Comparison of ENCODE assay signal across 21 cellular contexts in genomic region chr12:111185206-111185888, GRCh38.
"Had no signal": no experiment of that assay in that cellular context is flagged by ENCODE, and none has a peak within 500 bp of the region (broad histone marks: within the 10 kb centered on the region; RNA-seq: fewer than 3 reads in every experiment).

No MANE protein-coding gene starts in this region.

- FAIRE-seq: colon, pancreas, urothelium cell line had no signal

- H3K27ac Mint-ChIP-seq: naive thymus-derived CD8-positive, alpha-beta T cell; progenitor cell of endocrine pancreas; type B pancreatic cell had no signal

- H3K4me2 ChIP-seq: hepatocyte, smooth muscle cell had no signal

- H3K27me3 ChIP-seq: hepatocyte, pancreas, thyroid gland had no signal

- DNase-seq: dermis blood vessel endothelial cell; esophagus squamous epithelium; foreskin fibroblast; kidney glomerular epithelial cell; mucosa of descending colon; naive thymus-derived CD8-positive, alpha-beta T cell; occipital lobe; pancreas; right cardiac atrium; stimulated activated CD4-positive, alpha-beta T cell treated with anti-CD3 and anti-CD28 coated beads, Interleukin-2, amount 100 ng/mL, for 48 hours; stimulated activated naive CD8-positive, alpha-beta T cell treated with anti-CD3 and anti-CD28 coated beads, Interleukin-15, Interleukin-2, amounts not matched to agents 100 U/mL and 50 U/mL, for 24 hours; thyroid gland had no signal

- H3K4me1 ChIP-seq: pancreas, thyroid gland had no signal

- H3K36me3 ChIP-seq: esophagus squamous epithelium, gastroesophageal sphincter, pancreas, suprapubic skin, thyroid gland had no signal

- H2AFZ ChIP-seq: hepatocyte had no signal

- H3K4me3 Mint-ChIP-seq: naive thymus-derived CD8-positive, alpha-beta T cell; neural crest cell; type B pancreatic cell had no signal

- H3K36me3 Mint-ChIP-seq: type B pancreatic cell had no signal

- H3K9me3 ChIP-seq: esophagus squamous epithelium, mucosa of descending colon, pancreas, suprapubic skin, thyroid gland had no signal

- H3K9me3 Mint-ChIP-seq: neural crest cell, type B pancreatic cell had no signal

- H3K27me3 Mint-ChIP-seq: progenitor cell of endocrine pancreas had no signal

- H3K79me2 ChIP-seq: hepatocyte had no signal

- H3K27ac ChIP-seq: esophagus squamous epithelium, gastroesophageal sphincter, hepatocyte, pancreas, suprapubic skin, thyroid gland had no signal

- H3K4me1 Mint-ChIP-seq: neural crest cell had no signal

- H3K4me3 ChIP-seq: esophagus squamous epithelium, gastroesophageal sphincter, hepatocyte, mucosa of descending colon, pancreas, smooth muscle cell, suprapubic skin, thyroid gland had no signal

- ATAC-seq: gastroesophageal sphincter; mucosa of descending colon; naive thymus-derived CD8-positive, alpha-beta T cell; pancreas; right cardiac atrium; stimulated activated naive CD8-positive, alpha-beta T cell treated with anti-CD3 and anti-CD28 coated beads, Interleukin-15, Interleukin-2, amounts not matched to agents 100 U/mL and 50 U/mL, for 24 hours had no signal
